In genomic region chr22:49701380-49702067, GRCh38 we compare ENCODE assay signal across 1 cellular context.
TF ChIP-seq lines count a peak whose summit lies in the region.

No MANE protein-coding gene starts in this region.

TF ChIP-seq in HCT116, 20 proteins besides CTCF, POLR2A, EP300 and RAD21 (continued from another document):
- no peak for TF ChIP-seq ATF3 (IDR thresholded peaks at IDR 0.05)
